16 cellular contexts compared by ENCODE assay signal in the genomic region with DNA sequence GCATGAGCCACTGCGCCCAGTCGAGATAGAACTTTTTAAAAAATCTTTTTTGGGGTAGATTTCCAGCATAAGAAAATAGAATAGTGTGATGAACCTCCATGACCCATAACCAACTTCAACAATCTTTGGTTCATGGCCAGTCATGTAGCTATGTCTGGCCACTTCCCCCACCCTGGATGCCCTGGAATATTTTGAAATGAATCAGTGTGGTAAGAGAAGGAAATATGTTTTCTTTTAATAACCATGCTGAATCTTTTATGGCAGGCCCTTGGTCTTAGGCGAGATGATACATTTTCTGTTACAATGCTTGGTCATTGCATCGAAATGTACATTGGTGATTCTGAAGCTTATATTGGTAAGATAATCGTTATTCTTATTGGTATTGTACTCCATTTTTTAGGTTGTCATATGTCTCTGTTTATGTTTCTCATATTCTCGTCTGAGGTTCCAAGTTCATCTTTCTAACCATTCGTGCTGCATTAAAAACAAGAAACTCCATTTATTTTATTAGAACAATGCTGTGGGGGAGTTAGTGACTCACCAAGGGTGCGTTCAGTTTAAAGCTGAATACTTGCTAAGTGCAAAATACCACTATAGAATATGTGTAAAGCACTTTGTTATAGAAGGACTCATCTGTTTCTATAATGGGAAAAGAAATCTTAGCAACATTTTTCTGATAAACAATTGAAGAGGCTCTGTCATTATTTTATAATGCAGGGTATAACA.
DNase-seq lines count a peak whose midpoint lies in the region; ATAC-seq lines count a peak whose summit lies in the region.
"Had no signal": no experiment of that assay in that cellular context is flagged by ENCODE, and none has a peak within 500 bp of the region (broad histone marks: within the 10 kb centered on the region; RNA-seq: fewer than 3 reads in every experiment).

No MANE protein-coding gene starts in this region.

- ATAC-seq in HG03378 (IDR thresholded peaks at IDR 0.05; ENCODE audit: unreplicated experiment) = no peak
- no peak for ATAC-seq in HG03457 (IDR thresholded peaks at IDR 0.05; ENCODE audit: unreplicated experiment)
- ATAC-seq: esophagus mucosa, left ventricle myocardium superior had no signal

- DNase-seq in AG08395 (ENCODE audit: low spot score) = peak; percentile 53
- DNase-seq in ELR (ENCODE audit: low read depth) = peak; percentile 82
- DNase-seq in astrocyte of the hippocampus (ENCODE audit: low read depth, low spot score) = peak; percentile 49
- DNase-seq in iris pigment epithelial cell (ENCODE audit: low read depth) = peak; percentile 76
- DNase-seq in NCI-H526 treated with DMSO at 0.1 percent for 48 hours (lab: John Stamatoyannopoulos, UW) = no peak
- no peak for DNase-seq in NCI-H1092 (lab: John Stamatoyannopoulos, UW)
- DNase-seq: activated CD4-positive, alpha-beta T cell treated with anti-CD3 and anti-CD28 coated beads, Interleukin-2, amount 50 U/mL, for 1 hour; anterior cingulate cortex; dermis blood vessel endothelial cell; left ventricle myocardium superior; NCI-H187 treated with DMSO at 0.1 percent for 48 hours; NCI-H510A treated with DMSO at 0.1 percent for 48 hours; stimulated activated CD4-positive, alpha-beta T cell treated with anti-CD3 and anti-CD28 coated beads, Interleukin-15, amount 100 ng/mL, for 24 hours had no signal

Comparison
In these comparisons a context has a peak if more than half of its experiments do, and no peak if none do; other contexts are left out.
1. DNase-seq: peak in AG08395 (single experiment), ELR (single experiment), astrocyte of the hippocampus (single experiment) and iris pigment epithelial cell (single experiment); none in NCI-H526 treated with DMSO at 0.1 percent for 48 hours (single experiment) and NCI-H1092 (single experiment).